ENCODE assay signal across 19 cellular contexts in genomic region chr16:85512716-85513115, GRCh38.
"Had no signal": no experiment of that assay in that cellular context is flagged by ENCODE, and none has a peak within 500 bp of the region (broad histone marks: within the 10 kb centered on the region; RNA-seq: fewer than 3 reads in every experiment).

No MANE protein-coding gene starts in this region.

- H3K9me3 ChIP-seq: adrenal gland, breast epithelium, esophagus muscularis mucosa, gastrocnemius medialis, thyroid gland had no signal

- H3K27me3 Mint-ChIP-seq: activated naive CD8-positive, alpha-beta T cell; activated T-helper 17 cell treated with anti-CD3 and anti-CD28 coated beads, Interleukin-2, amount 50 U/mL, for 72 hours; stimulated activated naive CD8-positive, alpha-beta T cell treated with anti-CD3 and anti-CD28 coated beads, Interleukin-15, Interleukin-2, amounts not matched to agents 100 ng/mL and 50 ng/mL, for 24 hours had no signal

- H3K4me3 Mint-ChIP-seq: activated naive CD8-positive, alpha-beta T cell; activated T-helper 17 cell treated with anti-CD3 and anti-CD28 coated beads, Interleukin-2, amount 50 U/mL, for 72 hours; central memory CD8-positive, alpha-beta T cell; neural crest cell; stimulated activated naive CD8-positive, alpha-beta T cell treated with anti-CD3 and anti-CD28 coated beads, Interleukin-15, Interleukin-2, amounts not matched to agents 100 ng/mL and 50 ng/mL, for 24 hours had no signal

- H3K36me3 Mint-ChIP-seq: activated naive CD8-positive, alpha-beta T cell had no signal

- H3K36me3 ChIP-seq: adrenal gland, breast epithelium, esophagus muscularis mucosa, gastrocnemius medialis, thyroid gland had no signal

- ATAC-seq: activated T-helper 17 cell treated with anti-CD3 and anti-CD28 coated beads, Interleukin-2, amount 50 U/mL, for 72 hours; gastrocnemius medialis had no signal

- H3K27ac Mint-ChIP-seq: activated naive CD8-positive, alpha-beta T cell; activated T-helper 17 cell treated with anti-CD3 and anti-CD28 coated beads, Interleukin-2, amount 50 U/mL, for 72 hours; progenitor cell of endocrine pancreas; stimulated activated naive CD8-positive, alpha-beta T cell treated with anti-CD3 and anti-CD28 coated beads, Interleukin-15, Interleukin-2, amounts not matched to agents 100 ng/mL and 50 ng/mL, for 24 hours had no signal

- DNase-seq: activated T-cell treated with anti-CD3 and anti-CD28 coated beads, Interleukin-2, amount 50 U/mL, for 1 hour; adrenal gland; effector memory CD4-positive, alpha-beta T cell; gastrocnemius medialis; hypothalamus; stimulated activated CD4-positive, alpha-beta T cell treated with anti-CD3 and anti-CD28 coated beads, Interleukin-12 subunit alpha, Interleukin-12 subunit beta, amount 100 ng/mL, for 4 hours; stimulated activated CD4-positive, alpha-beta T cell treated with anti-CD3 and anti-CD28 coated beads, Interleukin-4, amount 100 ng/mL, for 4 hours; substantia nigra; T-helper 1 cell; T-helper 9 cell; thyroid gland had no signal

- H3K27ac ChIP-seq: adrenal gland, breast epithelium, esophagus muscularis mucosa, gastrocnemius medialis, thyroid gland had no signal

- H3K4me1 Mint-ChIP-seq: activated T-helper 17 cell treated with anti-CD3 and anti-CD28 coated beads, Interleukin-2, amount 50 U/mL, for 72 hours; central memory CD8-positive, alpha-beta T cell had no signal

- H3K9me3 Mint-ChIP-seq: activated T-helper 17 cell treated with anti-CD3 and anti-CD28 coated beads, Interleukin-2, amount 50 U/mL, for 72 hours; central memory CD8-positive, alpha-beta T cell; neural crest cell; stimulated activated naive CD8-positive, alpha-beta T cell treated with anti-CD3 and anti-CD28 coated beads, Interleukin-15, Interleukin-2, amounts not matched to agents 100 ng/mL and 50 ng/mL, for 24 hours had no signal

- H3K27me3 ChIP-seq: adrenal gland, breast epithelium, esophagus muscularis mucosa, gastrocnemius medialis, thyroid gland had no signal

- H3K4me3 ChIP-seq: adrenal gland, breast epithelium, esophagus muscularis mucosa, gastrocnemius medialis, thyroid gland had no signal
